ENCODE assay signal across 8 cellular contexts in the genomic region with DNA sequence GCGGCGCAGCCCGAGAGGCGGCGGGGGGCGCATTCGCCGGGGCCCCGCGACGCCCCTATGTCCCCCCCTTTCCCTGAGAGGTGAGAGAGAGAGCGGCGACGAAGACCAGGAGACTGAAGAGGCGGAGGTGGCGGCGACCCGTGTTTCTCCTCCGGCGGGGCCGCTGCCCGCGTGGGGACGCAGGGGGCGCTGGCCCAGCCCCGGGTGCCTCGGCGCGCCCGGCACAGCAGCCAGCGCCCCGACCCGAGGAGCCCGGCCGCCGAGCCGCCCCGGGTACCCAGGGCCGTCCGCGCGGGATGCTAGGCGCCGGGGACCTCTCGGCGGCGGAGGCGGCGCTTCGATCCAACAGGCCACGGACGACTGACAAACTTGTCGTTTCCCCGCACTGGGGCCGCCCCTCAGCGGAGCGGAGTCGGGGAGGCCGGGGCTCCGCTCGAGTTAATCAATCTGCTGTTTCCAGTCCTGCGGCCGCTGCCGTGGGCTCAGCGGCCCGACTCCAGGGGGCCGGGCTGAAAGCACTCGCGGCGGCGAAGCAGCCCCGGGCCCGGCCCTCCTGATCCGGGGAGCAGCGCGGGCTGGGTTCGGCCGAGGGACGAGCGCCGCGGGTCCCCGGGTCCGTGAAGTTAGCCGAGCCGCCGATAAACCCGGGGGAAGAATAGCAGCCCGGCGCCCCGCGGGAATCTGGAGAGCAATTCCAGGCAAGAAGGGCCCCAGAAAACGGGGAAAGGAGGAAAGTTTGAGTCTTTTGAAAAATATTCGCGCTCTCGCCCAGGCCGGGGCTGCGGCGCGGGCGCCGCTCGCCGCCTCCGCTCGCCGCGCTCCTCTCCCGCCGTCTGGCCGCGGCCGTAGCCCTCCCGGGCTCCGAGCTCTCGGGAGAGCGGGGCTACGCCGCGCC. TPM values are rescaled to one million over a fixed set of nuclear protein-coding genes. Genes with fewer than 3 reads are reported as not detected.
DNase-seq lines count a peak whose midpoint lies in the region; ATAC-seq and TF ChIP-seq lines count a peak whose summit lies in the region.

No MANE protein-coding gene starts in this region.

- no peaks in the 10 kb centered on the region for H3K4me1 ChIP-seq in RWPE2 (ENCODE audit: insufficient read depth, poor library complexity, severe bottlenecking)
- peaks cover 9 to 25% of the 10 kb centered on the region in 2 donors for H3K4me1 ChIP-seq in ascending aorta

- ATAC-seq in RWPE2 (ENCODE audit: low read depth) = peak; percentile 28; the same call in 2 of the 3 replicates
- no peak for ATAC-seq in GM18517 (IDR thresholded peaks at IDR 0.05; ENCODE audit: unreplicated experiment)
- no peak for ATAC-seq in HG03097 (IDR thresholded peaks at IDR 0.05; ENCODE audit: low FRiP score, unreplicated experiment)

- no peaks in the 10 kb centered on the region for H3K36me3 ChIP-seq in RWPE2 (ENCODE audit: low read depth)
- no peaks in the 10 kb centered on the region for H3K36me3 ChIP-seq in ascending aorta

- peak; percentile 19 for TF ChIP-seq CTCF in RWPE2 (IDR thresholded peaks at IDR 0.05; ENCODE audit: poor library complexity, severe bottlenecking)
- peak in 1 of 3 experiments; percentile 17 for TF ChIP-seq CTCF in ascending aorta (IDR thresholded peaks at IDR 0.05)

- peak overlapping the region; percentile 44 for H3K4me3 ChIP-seq in RWPE2 (ENCODE audit: severe bottlenecking)
- H3K4me3 ChIP-seq in ascending aorta = peak overlapping the region; percentile 71 to 72

- DNase-seq in NCI-H82 (lab: John Stamatoyannopoulos, UW) = peak; percentile 55
- DNase-seq in NCI-H82 treated with DMSO at 0.1 percent for 48 hours (lab: John Stamatoyannopoulos, UW; ENCODE audit: unreplicated experiment) = no peak
- DNase-seq in RWPE2 (ENCODE audit: low spot score) = no peak
- no peak for DNase-seq in ascending aorta (ENCODE audit: low spot score in 2 of 2)
- peak; percentile 25 for DNase-seq in iPS-NIHi7 (ENCODE audit: extremely low spot score)
- peak; percentile 54 to 60 for DNase-seq in stimulated activated CD4-positive, alpha-beta T cell treated with anti-CD3 and anti-CD28 coated beads, Interleukin-2, amount 100 ng/mL, for 24 hours

- intact Hi-C loops in ascending aorta (cut with DNase I) = loop anchor here (5.0 kb wide), 2 partner anchors 95 to 120 kb away; a partner anchor contains a TSS

- H3K27ac ChIP-seq in RWPE2 (ENCODE audit: poor library complexity, severe bottlenecking) (no peak overlapping the region), ascending aorta (peak overlapping the region; percentile 58 to 61)

- H3K27me3 ChIP-seq in RWPE2 (ENCODE audit: insufficient read depth, poor library complexity, severe bottlenecking) = peaks cover 45% of the 10 kb centered on the region
- H3K27me3 ChIP-seq in ascending aorta = no peaks in the 10 kb centered on the region

- no peaks in the 10 kb centered on the region for H3K9me3 ChIP-seq in RWPE2 (ENCODE audit: severe bottlenecking)
- no peaks in the 10 kb centered on the region for H3K9me3 ChIP-seq in ascending aorta

RNA-seq across cellular contexts. Expression of a gene that starts 0.6 kb away (rescaled TPM):
- total RNA-seq in ascending aorta = 8.8 TPM

Comparison
In these comparisons a context has a peak if more than half of its experiments do, and no peak if none do; other contexts are left out.
1. DNase-seq: peak in NCI-H82 (single experiment), iPS-NIHi7 (single experiment) and stimulated activated CD4-positive, alpha-beta T cell treated with anti-CD3 and anti-CD28 coated beads, Interleukin-2, amount 100 ng/mL, for 24 hours (2 of 2); none in NCI-H82 treated with DMSO at 0.1 percent for 48 hours (single experiment), RWPE2 (single experiment) and ascending aorta (0 of 2).